In genomic region chr19:15640294-15640903, GRCh38 we compare ENCODE assay signal across 8 cellular contexts. TPM values are rescaled to one million over a fixed set of nuclear protein-coding genes. Genes with fewer than 3 reads are reported as not detected.
A peak's percentile ranks its signal among the peaks of the same experiment; 100 is the strongest.
DNase-seq lines count a peak whose midpoint lies in the region; ATAC-seq, FAIRE-seq and TF ChIP-seq lines count a peak whose summit lies in the region.

Gene CYP4F3 (plus strand): TSS chr19:15640897. CDS start chr19:15641416, 519 bp downstream.

- peak within 1 kb of the TSS in 1 of 2 donors; percentile 58 for H3K9ac ChIP-seq in kidney (ENCODE audit: low read length in 2 of 2)

- no peak within 1 kb of the TSS for H3K4me3 Mint-ChIP-seq in activated T-helper 1 cell treated with anti-CD3 and anti-CD28 coated beads, Interleukin-12 subunit alpha, Interleukin-12 subunit beta, Interleukin-2, Interleukin-4 antibody, amounts not matched to agents 30 ng/mL and 10 ng/mL and 1 ng/mL, durations not matched to agents 14 hours and 24 hours and 36 hours

- H3K4me1 Mint-ChIP-seq in activated T-helper 1 cell treated with anti-CD3 and anti-CD28 coated beads, Interleukin-12 subunit alpha, Interleukin-12 subunit beta, Interleukin-2, Interleukin-4 antibody, amounts not matched to agents 30 ng/mL and 10 ng/mL and 1 ng/mL, durations not matched to agents 14 hours and 24 hours and 36 hours (ENCODE audit: low read depth), result no peaks in the 10 kb centered on the region

- no peaks in the 10 kb centered on the region for H3K27me3 Mint-ChIP-seq in activated T-helper 1 cell treated with anti-CD3 and anti-CD28 coated beads, Interleukin-12 subunit alpha, Interleukin-12 subunit beta, Interleukin-2, Interleukin-4 antibody, amounts not matched to agents 30 ng/mL and 10 ng/mL and 1 ng/mL, durations not matched to agents 14 hours and 24 hours and 36 hours (ENCODE audit: insufficient read depth)

- H3K36me3 ChIP-seq in kidney (ENCODE audit: control insufficient read depth in 1 of 2, insufficient read depth in 2 of 2, low read length in 2 of 2), result no peaks in the 10 kb centered on the region
- no peaks in the 10 kb centered on the region for H3K36me3 ChIP-seq in upper lobe of left lung

- WGBS in upper lobe of left lung, 2 donors, result 48 to 52% methylated on average over 6 of the region's 6 CpGs

- H3K4me1 ChIP-seq in kidney (ENCODE audit: control insufficient read depth in 1 of 2, insufficient read depth in 1 of 2, low read depth in 1 of 2, low read length in 2 of 2), result peaks cover 3 to 11% of the 10 kb centered on the region in 2 donors
- no peaks in the 10 kb centered on the region for H3K4me1 ChIP-seq in upper lobe of left lung

- no peaks in the 10 kb centered on the region for H3K27me3 ChIP-seq in upper lobe of left lung

- no peaks in the 10 kb centered on the region for H3K9me3 Mint-ChIP-seq in activated T-helper 1 cell treated with anti-CD3 and anti-CD28 coated beads, Interleukin-12 subunit alpha, Interleukin-12 subunit beta, Interleukin-2, Interleukin-4 antibody, amounts not matched to agents 30 ng/mL and 10 ng/mL and 1 ng/mL, durations not matched to agents 14 hours and 24 hours and 36 hours

- ATAC-seq in SK-N-SH treated with all-trans-retinoic acid at 6 μM for 48 hours (peak; percentile 42), upper lobe of left lung (ENCODE audit: low FRiP score in 2 of 2) (peak; percentile 64 to 82), GM18519 (IDR thresholded peaks at IDR 0.05; ENCODE audit: low FRiP score, unreplicated experiment) (no peak)

- no peak for TF ChIP-seq POLR2A in upper lobe of left lung (IDR thresholded peaks at IDR 0.05)

- DNase-seq in NCI-H510A treated with DMSO at 0.1 percent for 48 hours (lab: John Stamatoyannopoulos, UW) (peak; percentile 1), NCI-H510A (lab: John Stamatoyannopoulos, UW) (no peak), kidney (peak; percentile 88), upper lobe of left lung (peak; percentile 72 to 85)
- DNase-seq in stimulated activated CD4-positive, alpha-beta T cell treated with anti-CD3 and anti-CD28 coated beads, Interleukin-4, amount 100 ng/mL, for 1 hour, result no peak
- DNase-seq in activated T-helper 1 cell treated with anti-CD3 and anti-CD28 coated beads, Interleukin-12 subunit alpha, Interleukin-12 subunit beta, Interleukin-2, Interleukin-4 antibody, amounts not matched to agents 30 ng/mL and 10 ng/mL and 1 ng/mL, durations not matched to agents 14 hours and 24 hours and 36 hours (ENCODE audit: low spot score), result no peak

- FAIRE-seq in kidney (lab: Jason Lieb, UNC), result no peak

- intact Hi-C loops in kidney (cut with DNase I), result no loop called here
- intact Hi-C loops in activated T-helper 1 cell treated with anti-CD3 and anti-CD28 coated beads, Interleukin-12 subunit alpha, Interleukin-12 subunit beta, Interleukin-2, Interleukin-4 antibody, amounts not matched to agents 30 ng/mL and 10 ng/mL and 1 ng/mL, durations not matched to agents 14 hours and 24 hours and 36 hours (cut with micrococcal nuclease), result no loop called here

- H3K27ac ChIP-seq in kidney (ENCODE audit: low read depth in 2 of 2, low read length in 2 of 2) (peak within 1 kb of the TSS; percentile 56 to 90), upper lobe of left lung (peak within 1 kb of the TSS in 3 of 4 donors; percentile 67 to 78 (median 74))

- peak within 1 kb of the TSS; percentile 74 for H3K4me3 ChIP-seq in kidney (ENCODE audit: low read length in 2 of 2)
- H3K4me3 ChIP-seq in upper lobe of left lung, result no peak within 1 kb of the TSS

- H3K36me3 Mint-ChIP-seq in activated T-helper 1 cell treated with anti-CD3 and anti-CD28 coated beads, Interleukin-12 subunit alpha, Interleukin-12 subunit beta, Interleukin-2, Interleukin-4 antibody, amounts not matched to agents 30 ng/mL and 10 ng/mL and 1 ng/mL, durations not matched to agents 14 hours and 24 hours and 36 hours (ENCODE audit: low read depth), result no peaks in the 10 kb centered on the region

- H3K9me3 ChIP-seq in kidney (ENCODE audit: control insufficient read depth in 1 of 2, low read length in 2 of 2), result no peaks in the 10 kb centered on the region
- H3K9me3 ChIP-seq in upper lobe of left lung, result no peaks in the 10 kb centered on the region

- TF ChIP-seq CTCF in kidney (IDR thresholded peaks at IDR 0.05; ENCODE audit: borderline replicate concordance, extremely low read depth, insufficient read depth) (no peak), upper lobe of left lung (IDR thresholded peaks at IDR 0.05) (no peak)

- H3K27ac Mint-ChIP-seq in activated T-helper 1 cell treated with anti-CD3 and anti-CD28 coated beads, Interleukin-12 subunit alpha, Interleukin-12 subunit beta, Interleukin-2, Interleukin-4 antibody, amounts not matched to agents 30 ng/mL and 10 ng/mL and 1 ng/mL, durations not matched to agents 14 hours and 24 hours and 36 hours, result no peak within 1 kb of the TSS

- no peak for TF ChIP-seq EP300 in upper lobe of left lung (IDR thresholded peaks at IDR 0.05)

TF ChIP-seq in SK-N-SH treated with all-trans-retinoic acid at 6 μM for 48 hours, 23 proteins besides CTCF, POLR2A, EP300 and RAD21:
- no peak for TF ChIP-seq RARB (CRISPR knock-in tag; IDR thresholded peaks at IDR 0.05)
- TF ChIP-seq CSDC2 (CRISPR knock-in tag; IDR thresholded peaks at IDR 0.05), result no peak
- no peak for TF ChIP-seq OSR1 (CRISPR knock-in tag; IDR thresholded peaks at IDR 0.05)
- no peak for TF ChIP-seq SNAI2 (CRISPR knock-in tag; IDR thresholded peaks at IDR 0.05)
- TF ChIP-seq ZC3H10 (CRISPR knock-in tag; IDR thresholded peaks at IDR 0.05), result no peak
- TF ChIP-seq POU6F1 (CRISPR knock-in tag; IDR thresholded peaks at IDR 0.05; ENCODE audit: borderline replicate concordance, low read depth), result no peak
- TF ChIP-seq CREB5 (CRISPR knock-in tag; IDR thresholded peaks at IDR 0.05; ENCODE audit: low read depth), result no peak
- TF ChIP-seq ESRRG (CRISPR knock-in tag; IDR thresholded peaks at IDR 0.05), result no peak
- TF ChIP-seq TCF4 (CRISPR knock-in tag; IDR thresholded peaks at IDR 0.05; ENCODE audit: borderline replicate concordance), result no peak
- TF ChIP-seq ISL1 (CRISPR knock-in tag; IDR thresholded peaks at IDR 0.05), result no peak
- TF ChIP-seq PATZ1 (CRISPR knock-in tag; IDR thresholded peaks at IDR 0.05; ENCODE audit: borderline replicate concordance), result no peak
- no peak for TF ChIP-seq ZNF565 (CRISPR knock-in tag; conservative IDR thresholded peaks at IDR 0.05; ENCODE audit: low read depth)
- no peak for TF ChIP-seq ZNF70 (CRISPR knock-in tag; IDR thresholded peaks at IDR 0.05)

RNA-seq across cellular contexts. Expression of gene CYP4F3, which starts in this region (rescaled TPM):
- 2.2 TPM for total RNA-seq in kidney
- polyA plus RNA-seq in kidney (ENCODE audit: insufficient read depth, low read depth, low replicate concordance), result 17.9 TPM
- 1 to 10 TPM; 1.1 to 2.1 (median 1.8) TPM for total RNA-seq in upper lobe of left lung
- not detected in 2 replicates for total RNA-seq in activated T-helper 1 cell treated with anti-CD3 and anti-CD28 coated beads, Interleukin-12 subunit alpha, Interleukin-12 subunit beta, Interleukin-2, Interleukin-4 antibody, amounts not matched to agents 30 ng/mL and 10 ng/mL and 1 ng/mL, durations not matched to agents 14 hours and 24 hours and 36 hours

Comparison
In these comparisons a context has a peak if more than half of its experiments do, and no peak if none do; other contexts are left out.
1. DNase-seq: peak in NCI-H510A treated with DMSO at 0.1 percent for 48 hours (single experiment), kidney (single experiment) and upper lobe of left lung (2 of 2); none in NCI-H510A (single experiment), stimulated activated CD4-positive, alpha-beta T cell treated with anti-CD3 and anti-CD28 coated beads, Interleukin-4, amount 100 ng/mL, for 1 hour (single experiment) and activated T-helper 1 cell treated with anti-CD3 and anti-CD28 coated beads, Interleukin-12 subunit alpha, Interleukin-12 subunit beta, Interleukin-2, Interleukin-4 antibody, amounts not matched to agents 30 ng/mL and 10 ng/mL and 1 ng/mL, durations not matched to agents 14 hours and 24 hours and 36 hours (single experiment).
2. H3K4me3 ChIP-seq: peak in kidney (2 of 2); none in upper lobe of left lung (0 of 4).